In the genomic region with DNA sequence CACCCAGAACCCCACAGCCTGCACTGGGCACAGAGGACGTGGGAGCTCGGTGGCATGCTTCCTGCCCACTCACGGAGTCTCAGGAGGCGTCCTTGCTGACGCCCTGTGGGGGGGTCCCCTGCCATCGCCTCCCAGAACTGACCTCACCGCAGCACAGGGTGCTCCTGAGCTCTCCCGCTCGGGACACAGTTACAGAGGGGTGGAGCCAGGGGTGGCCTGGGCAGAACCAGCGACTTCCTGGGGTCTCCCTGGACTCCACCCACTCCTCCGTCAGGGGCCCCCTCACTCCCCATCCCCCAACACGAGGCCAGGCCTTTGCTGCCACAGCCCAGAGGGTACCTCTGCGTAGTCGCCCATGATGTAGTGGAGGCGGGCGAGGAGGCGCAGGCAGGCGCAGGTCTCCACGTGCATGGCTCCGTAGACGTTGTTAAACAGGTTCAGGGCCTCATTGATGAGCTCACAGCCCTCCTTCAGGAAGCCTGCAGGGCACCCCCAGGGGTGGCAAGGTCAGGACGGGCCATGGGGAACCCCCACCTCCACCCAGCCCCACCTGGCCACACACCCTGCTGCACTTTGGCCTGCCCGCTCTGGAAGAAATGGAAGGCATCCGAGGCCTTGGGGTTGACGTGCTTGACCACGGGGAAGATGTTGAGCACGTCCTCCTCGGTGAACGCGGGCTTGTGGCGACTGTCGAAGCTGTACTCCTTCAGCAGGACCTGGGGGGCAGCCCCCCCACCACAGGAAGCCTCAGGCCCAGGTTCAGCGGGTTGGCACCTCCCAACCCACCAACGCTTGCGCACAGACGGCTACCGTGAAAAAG, we compare ENCODE assay signal across 17 cellular contexts.
A peak's percentile ranks its signal among the peaks of the same experiment; 100 is the strongest.
DNase-seq lines count a peak whose midpoint lies in the region; ATAC-seq and TF ChIP-seq lines count a peak whose summit lies in the region.
"Had no signal": no experiment of that assay in that cellular context is flagged by ENCODE, and none has a peak within 500 bp of the region (broad histone marks: within the 10 kb centered on the region; RNA-seq: fewer than 3 reads in every experiment).

No MANE protein-coding gene starts in this region.

- CTCF ChIA-PET in RWPE1 (lab: Yijun Ruan, JAX), result interaction anchor here (0.6 kb wide), 2 partner anchors 16 to 1310 kb away, joined by 3 read pairs; no protein-coding TSS in a partner anchor

- no peaks in the 10 kb centered on the region for H3K27me3 ChIP-seq in brain microvascular endothelial cell (replicated peaks)
- H3K27me3 ChIP-seq: cardiac muscle cell, pancreas had no signal

- no peak for ATAC-seq in HG03196 (IDR thresholded peaks at IDR 0.05; ENCODE audit: unreplicated experiment)
- ATAC-seq: pancreas had no signal

- POLR2A ChIA-PET in RWPE1 (lab: Yijun Ruan, JAX; ENCODE audit: low non-redundant PET), result interaction anchor here (0.6 kb wide), 1 partner anchor 25 kb away, joined by 4 read pairs; no protein-coding TSS in a partner anchor

- no peak overlapping the region for H3K4me3 ChIP-seq in brain microvascular endothelial cell (ENCODE audit: low read depth, low read length)
- H3K4me3 ChIP-seq: A549, cardiac muscle cell, pancreas, skin epidermis had no signal

- peaks cover 51% of the 10 kb centered on the region for H3K36me3 ChIP-seq in brain microvascular endothelial cell (replicated peaks)

- in situ Hi-C loops in brain microvascular endothelial cell (cut with HindIII; ENCODE audit: low pct_ligation_motif_present, low sequenced_read_pairs), result no loop called here

- peak overlapping the region; percentile 51 for H3K27ac ChIP-seq in RWPE1
- no peak overlapping the region for H3K27ac ChIP-seq in brain microvascular endothelial cell
- H3K27ac ChIP-seq: A549, cardiac muscle cell, pancreas, skin epidermis had no signal

- TF ChIP-seq CTCF in RWPE1 (conservative IDR thresholded peaks at IDR 0.05; ENCODE audit: low read depth) (no peak), brain microvascular endothelial cell (IDR thresholded peaks at IDR 0.05; ENCODE audit: low read depth, low read length, missing control alignments) (no peak)

- peak; percentile 7 for DNase-seq in activated CD4-positive, alpha-beta T cell treated with anti-CD3 and anti-CD28 coated beads for 1 hour
- no peak for DNase-seq in activated CD4-positive, alpha-beta T cell treated with anti-CD3 and anti-CD28 coated beads, Interleukin-2, amount 50 U/mL, for 4 hours
- DNase-seq in RWPE1 (ENCODE audit: low spot score), result no peak
- peak; percentile 7 for DNase-seq in iPS-NIHi11 (ENCODE audit: low spot score)
- DNase-seq in stimulated activated CD8-positive, alpha-beta memory T cell treated with anti-CD3 and anti-CD28 coated beads, Interleukin-4, amount 100 ng/mL, for 48 hours, result peak; percentile 23
- no peak for DNase-seq in brain microvascular endothelial cell
- no peak for DNase-seq in SKM-1 (lab: John Stamatoyannopoulos, UW; ENCODE audit: unreplicated experiment)
- DNase-seq: activated CD4-positive, alpha-beta memory T cell treated with anti-CD3 and anti-CD28 coated beads for 36 hours; CD4-positive, alpha-beta memory T cell; kidney glomerular epithelial cell; NCI-H146; NCI-H345 had no signal

Comparison
In these comparisons a context has a peak if more than half of its experiments do, and no peak if none do; other contexts are left out.
1. DNase-seq: peak in activated CD4-positive, alpha-beta T cell treated with anti-CD3 and anti-CD28 coated beads for 1 hour (single experiment), iPS-NIHi11 (single experiment) and stimulated activated CD8-positive, alpha-beta memory T cell treated with anti-CD3 and anti-CD28 coated beads, Interleukin-4, amount 100 ng/mL, for 48 hours (single experiment); none in activated CD4-positive, alpha-beta T cell treated with anti-CD3 and anti-CD28 coated beads, Interleukin-2, amount 50 U/mL, for 4 hours (0 of 2), RWPE1 (single experiment), brain microvascular endothelial cell (single experiment) and SKM-1 (single experiment).